8 cellular contexts compared by ENCODE assay signal in genomic region chr6:32118782-32119628, GRCh38. TPM values are rescaled to one million over a fixed set of nuclear protein-coding genes. Genes with fewer than 3 reads are reported as not detected.
DNase-seq lines count a peak whose midpoint lies in the region; ATAC-seq and TF ChIP-seq lines count a peak whose summit lies in the region.

No MANE protein-coding gene starts in this region.

- no peak overlapping the region for H3K4me3 Mint-ChIP-seq in activated T-helper 17 cell treated with anti-CD3 and anti-CD28 coated beads, Interleukin-2, amount 50 U/mL, for 72 hours
- H3K4me3 Mint-ChIP-seq in natural killer cell, result no peak overlapping the region
- no peak overlapping the region for H3K4me3 Mint-ChIP-seq in stimulated activated memory B cell treated with anti-CD40 and anti-IgM and Interleukin-4, amounts not matched to agents 10 μg/mL and 1 μg/mL and 100 μg/mL, for 72 hours

- peaks cover 15% of the 10 kb centered on the region for H3K4me1 Mint-ChIP-seq in activated T-helper 17 cell treated with anti-CD3 and anti-CD28 coated beads, Interleukin-2, amount 50 U/mL, for 72 hours
- peaks cover under 1 to 22% of the 10 kb centered on the region in 2 donors for H3K4me1 Mint-ChIP-seq in natural killer cell
- H3K4me1 Mint-ChIP-seq in stimulated activated memory B cell treated with anti-CD40 and anti-IgM and Interleukin-4, amounts not matched to agents 10 μg/mL and 1 μg/mL and 100 μg/mL, for 72 hours, result peaks cover 15% of the 10 kb centered on the region

- no peaks in the 10 kb centered on the region for H3K27me3 Mint-ChIP-seq in activated T-helper 17 cell treated with anti-CD3 and anti-CD28 coated beads, Interleukin-2, amount 50 U/mL, for 72 hours
- no peaks in the 10 kb centered on the region for H3K27me3 Mint-ChIP-seq in natural killer cell (ENCODE audit: low read depth in 2 of 2)
- no peaks in the 10 kb centered on the region for H3K27me3 Mint-ChIP-seq in stimulated activated memory B cell treated with anti-CD40 and anti-IgM and Interleukin-4, amounts not matched to agents 10 μg/mL and 1 μg/mL and 100 μg/mL, for 72 hours

- H3K27me3 ChIP-seq in RWPE2 (ENCODE audit: insufficient read depth, poor library complexity, severe bottlenecking), result no peaks in the 10 kb centered on the region

- TF ChIP-seq CTCF in LNCAP (IDR thresholded peaks at IDR 0.05) (peak; percentile 90), RWPE2 (IDR thresholded peaks at IDR 0.05; ENCODE audit: poor library complexity, severe bottlenecking) (peak; percentile 91), natural killer cell (IDR thresholded peaks at IDR 0.05) (peak; percentile 79)

- no peaks in the 10 kb centered on the region for H3K9me3 ChIP-seq in RWPE2 (ENCODE audit: severe bottlenecking)

- ATAC-seq in RWPE2 (ENCODE audit: low read depth) (peak; percentile 81), natural killer cell (peak; percentile 83 to 93 (median 92)), HG02973 (IDR thresholded peaks at IDR 0.05; ENCODE audit: unreplicated experiment) (no peak)
- ATAC-seq in activated T-helper 17 cell treated with anti-CD3 and anti-CD28 coated beads, Interleukin-2, amount 50 U/mL, for 72 hours (replicated peaks), result peak; percentile 93
- ATAC-seq in stimulated activated memory B cell treated with anti-CD40 and anti-IgM and Interleukin-4, amounts not matched to agents 10 μg/mL and 1 μg/mL and 100 μg/mL, for 72 hours, result peak; percentile 89

- H3K9me3 Mint-ChIP-seq in activated T-helper 17 cell treated with anti-CD3 and anti-CD28 coated beads, Interleukin-2, amount 50 U/mL, for 72 hours, result no peaks in the 10 kb centered on the region
- H3K9me3 Mint-ChIP-seq in natural killer cell, result no peaks in the 10 kb centered on the region
- H3K9me3 Mint-ChIP-seq in stimulated activated memory B cell treated with anti-CD40 and anti-IgM and Interleukin-4, amounts not matched to agents 10 μg/mL and 1 μg/mL and 100 μg/mL, for 72 hours, result no peaks in the 10 kb centered on the region

- H3K27ac ChIP-seq in RWPE2 (ENCODE audit: poor library complexity, severe bottlenecking), result no peak overlapping the region

- intact Hi-C loops in natural killer cell (cut with micrococcal nuclease), result loop anchor here (1.0 to 2.0 kb wide), 2 partner anchors 35 to 126 kb away; partner anchors contain the start of gene PPT2

- H3K36me3 Mint-ChIP-seq in activated T-helper 17 cell treated with anti-CD3 and anti-CD28 coated beads, Interleukin-2, amount 50 U/mL, for 72 hours (ENCODE audit: low read depth), result peaks cover 95% of the 10 kb centered on the region
- no peaks in the 10 kb centered on the region for H3K36me3 Mint-ChIP-seq in natural killer cell
- H3K36me3 Mint-ChIP-seq in stimulated activated memory B cell treated with anti-CD40 and anti-IgM and Interleukin-4, amounts not matched to agents 10 μg/mL and 1 μg/mL and 100 μg/mL, for 72 hours, result peaks cover 74% of the 10 kb centered on the region

- peak; percentile 68 for DNase-seq in DMS153 treated with DMSO at 0.1 percent for 48 hours (lab: John Stamatoyannopoulos, UW; ENCODE audit: unreplicated experiment)
- no peak for DNase-seq in RWPE2 (ENCODE audit: low spot score)
- DNase-seq in fibroblast of gingiva (ENCODE audit: low read depth), result peak; percentile 86
- peak; percentile 64 for DNase-seq in natural killer cell

- H3K4me3 ChIP-seq in RWPE2 (ENCODE audit: severe bottlenecking), result no peak overlapping the region

- peaks cover 42% of the 10 kb centered on the region for H3K36me3 ChIP-seq in RWPE2 (ENCODE audit: low read depth)

- peaks cover 11% of the 10 kb centered on the region for H3K4me1 ChIP-seq in RWPE2 (ENCODE audit: insufficient read depth, poor library complexity, severe bottlenecking)

- no peak overlapping the region for H3K27ac Mint-ChIP-seq in activated T-helper 17 cell treated with anti-CD3 and anti-CD28 coated beads, Interleukin-2, amount 50 U/mL, for 72 hours
- H3K27ac Mint-ChIP-seq in natural killer cell, result peak overlapping the region; percentile 41 to 51
- no peak overlapping the region for H3K27ac Mint-ChIP-seq in stimulated activated memory B cell treated with anti-CD40 and anti-IgM and Interleukin-4, amounts not matched to agents 10 μg/mL and 1 μg/mL and 100 μg/mL, for 72 hours

RNA-seq across cellular contexts. Expression of gene ATF6B, which starts 9.0 kb away (rescaled TPM):
- total RNA-seq in activated T-helper 17 cell treated with anti-CD3 and anti-CD28 coated beads, Interleukin-2, amount 50 U/mL, for 72 hours, result 10 to 100 TPM; 73.4 to 99.9 TPM
- 100 to 1,000 TPM; 157 to 187 (median 178) TPM for total RNA-seq in natural killer cell

RNA-seq across cellular contexts. Expression of gene TNXB, which starts 9.9 kb away (rescaled TPM):
- total RNA-seq in activated T-helper 17 cell treated with anti-CD3 and anti-CD28 coated beads, Interleukin-2, amount 50 U/mL, for 72 hours, result 10 to 100 TPM in 1 of 2 donors, 1 to 10 TPM in 1; 7.2 to 26.8 TPM
- total RNA-seq in natural killer cell, result 10 to 100 TPM; 11.7 to 15.2 (median 13.5) TPM

RNA-seq across cellular contexts. Expression of gene FKBPL, which starts 11.1 kb away (rescaled TPM):
- total RNA-seq in activated T-helper 17 cell treated with anti-CD3 and anti-CD28 coated beads, Interleukin-2, amount 50 U/mL, for 72 hours, result 1 to 10 TPM; 7.4 to 9.3 TPM
- total RNA-seq in natural killer cell, result 1 to 10 TPM; 1.8 to 3.2 (median 2.4) TPM

RNA-seq across cellular contexts. Expression of gene PRRT1, which starts 32.7 kb away (rescaled TPM):
- under 1 TPM; 0.17 to 0.29 TPM for total RNA-seq in activated T-helper 17 cell treated with anti-CD3 and anti-CD28 coated beads, Interleukin-2, amount 50 U/mL, for 72 hours
- total RNA-seq in natural killer cell, result under 1 TPM; 0.38 to 0.63 (median 0.54) TPM

RNA-seq across cellular contexts. Expression of gene PPT2, which starts 34.9 kb away (rescaled TPM):
- total RNA-seq in activated T-helper 17 cell treated with anti-CD3 and anti-CD28 coated beads, Interleukin-2, amount 50 U/mL, for 72 hours, result 10 to 100 TPM; 10.5 to 18.0 TPM
- 10 to 100 TPM; 16.3 to 28.3 (median 19.0) TPM for total RNA-seq in natural killer cell

Comparison
In these comparisons a context has a peak if more than half of its experiments do, and no peak if none do; other contexts are left out.
1. H3K27ac Mint-ChIP-seq: peak in natural killer cell (2 of 2); none in activated T-helper 17 cell treated with anti-CD3 and anti-CD28 coated beads, Interleukin-2, amount 50 U/mL, for 72 hours (single experiment) and stimulated activated memory B cell treated with anti-CD40 and anti-IgM and Interleukin-4, amounts not matched to agents 10 μg/mL and 1 μg/mL and 100 μg/mL, for 72 hours (single experiment).
2. Peak in every context shown above with its lines, with median percentiles within 50 percentile points of each other: CTCF ChIP-seq.